Comparison of ENCODE assay signal across 15 cellular contexts in genomic region chr19:46723471-46723870, GRCh38.
"Had no signal": no experiment of that assay in that cellular context is flagged by ENCODE, and none has a peak within 500 bp of the region (broad histone marks: within the 10 kb centered on the region; RNA-seq: fewer than 3 reads in every experiment).

No MANE protein-coding gene starts in this region.

- H3K27me3 ChIP-seq: adrenal gland, esophagus squamous epithelium, suprapubic skin had no signal

- DNase-seq: activated CD4-positive, alpha-beta T cell treated with anti-CD3 and anti-CD28 coated beads, Interleukin-2, amount 10 ng/mL, durations not matched to agents 24 days and 14 days; activated gamma-delta T cell; activated T-cell treated with anti-CD3 and anti-CD28 coated beads, Interleukin-2, amount 50 U/mL, for 72 hours; adrenal gland; dermis blood vessel endothelial cell; effector memory CD8-positive, alpha-beta T cell; esophagus squamous epithelium; stimulated activated CD4-positive, alpha-beta T cell treated with anti-CD3 and anti-CD28 coated beads, Interleukin-12 subunit alpha, Interleukin-12 subunit beta, amount 100 ng/mL, for 4 hours; stimulated activated CD4-positive, alpha-beta T cell treated with anti-CD3 and anti-CD28 coated beads, Interleukin-1b, Interleukin-23, amount 100 ng/mL, for 48 hours; stimulated activated naive CD8-positive, alpha-beta T cell treated with anti-CD3 and anti-CD28 coated beads, Interleukin-15, amount 100 ng/mL, for 72 hours; trophoblast cell had no signal

- H3K4me3 ChIP-seq: adrenal gland, esophagus squamous epithelium, suprapubic skin had no signal

- H3K9me3 Mint-ChIP-seq: activated CD4-positive, alpha-beta T cell treated with anti-CD3 and anti-CD28 coated beads, Interleukin-2, amount 10 ng/mL, durations not matched to agents 24 days and 14 days; activated naive CD4-positive, alpha-beta T cell treated with anti-CD3 and anti-CD28 coated beads, Interleukin-2, amount 50 U/mL, for 24 hours; activated T-cell treated with anti-CD3 and anti-CD28 coated beads, Interleukin-2, amount 50 U/mL, for 72 hours; effector memory CD8-positive, alpha-beta T cell; stimulated activated naive CD8-positive, alpha-beta T cell treated with anti-CD3 and anti-CD28 coated beads, Interleukin-15, amount 100 ng/mL, for 72 hours had no signal

- H3K27me3 Mint-ChIP-seq: activated CD4-positive, alpha-beta T cell treated with anti-CD3 and anti-CD28 coated beads, Interleukin-2, amount 10 ng/mL, durations not matched to agents 24 days and 14 days; activated naive CD4-positive, alpha-beta T cell treated with anti-CD3 and anti-CD28 coated beads, Interleukin-2, amount 50 U/mL, for 24 hours; effector memory CD8-positive, alpha-beta T cell; progenitor cell of endocrine pancreas; stimulated activated naive CD8-positive, alpha-beta T cell treated with anti-CD3 and anti-CD28 coated beads, Interleukin-15, amount 100 ng/mL, for 72 hours had no signal

- H3K4me3 Mint-ChIP-seq: activated CD4-positive, alpha-beta T cell treated with anti-CD3 and anti-CD28 coated beads, Interleukin-2, amount 10 ng/mL, durations not matched to agents 24 days and 14 days; activated naive CD4-positive, alpha-beta T cell treated with anti-CD3 and anti-CD28 coated beads, Interleukin-2, amount 50 U/mL, for 24 hours; activated T-cell treated with anti-CD3 and anti-CD28 coated beads, Interleukin-2, amount 50 U/mL, for 72 hours; stimulated activated naive CD8-positive, alpha-beta T cell treated with anti-CD3 and anti-CD28 coated beads, Interleukin-15, amount 100 ng/mL, for 72 hours had no signal

- H3K9me3 ChIP-seq: adrenal gland, esophagus squamous epithelium, suprapubic skin had no signal

- H3K27ac Mint-ChIP-seq: activated CD4-positive, alpha-beta T cell treated with anti-CD3 and anti-CD28 coated beads, Interleukin-2, amount 10 ng/mL, durations not matched to agents 24 days and 14 days; activated naive CD4-positive, alpha-beta T cell treated with anti-CD3 and anti-CD28 coated beads, Interleukin-2, amount 50 U/mL, for 24 hours; activated T-cell treated with anti-CD3 and anti-CD28 coated beads, Interleukin-2, amount 50 U/mL, for 72 hours; progenitor cell of endocrine pancreas; stimulated activated naive CD8-positive, alpha-beta T cell treated with anti-CD3 and anti-CD28 coated beads, Interleukin-15, amount 100 ng/mL, for 72 hours had no signal

- H3K27ac ChIP-seq: suprapubic skin had no signal

- ATAC-seq: activated T-cell treated with anti-CD3 and anti-CD28 coated beads, Interleukin-2, amount 50 U/mL, for 72 hours; effector memory CD8-positive, alpha-beta T cell; left cardiac atrium; stimulated activated naive CD8-positive, alpha-beta T cell treated with anti-CD3 and anti-CD28 coated beads, Interleukin-15, amount 100 ng/mL, for 72 hours had no signal
